Comparison of ENCODE assay signal across 22 cellular contexts in genomic region chr16:75588716-75589115, GRCh38. TPM values are rescaled to one million over a fixed set of nuclear protein-coding genes. Genes with fewer than 3 reads are reported as not detected.
"Had no signal": no experiment of that assay in that cellular context is flagged by ENCODE, and none has a peak within 500 bp of the region (broad histone marks: within the 10 kb centered on the region; RNA-seq: fewer than 3 reads in every experiment).

No MANE protein-coding gene starts in this region.

- H3K27me3 Mint-ChIP-seq: activated naive CD8-positive, alpha-beta T cell treated with anti-CD3 and anti-CD28 coated beads for 36 hours; stimulated activated naive CD8-positive, alpha-beta T cell treated with anti-CD3 and anti-CD28 coated beads, Interleukin-15, Interleukin-2, amounts not matched to agents 100 ng/mL and 50 ng/mL, for 24 hours; T-helper 17 cell had no signal

- H3K36me3 ChIP-seq: SJCRH30 had no signal

- H3K4me3 ChIP-seq: body of pancreas, lung, SJCRH30, skin epidermis had no signal

- H3K27ac ChIP-seq: body of pancreas, SJCRH30, VCaP had no signal

- H3K4me3 Mint-ChIP-seq: activated naive CD8-positive, alpha-beta T cell treated with anti-CD3 and anti-CD28 coated beads for 36 hours; activated T-helper 1 cell treated with anti-CD3 and anti-CD28 coated beads, Interleukin-12 subunit alpha, Interleukin-12 subunit beta, Interleukin-2, Interleukin-4 antibody, amounts not matched to agents 30 ng/mL and 10 ng/mL and 1 ng/mL, durations not matched to agents 14 hours and 24 hours and 36 hours; endodermal cell; natural killer cell; stimulated activated naive CD8-positive, alpha-beta T cell treated with anti-CD3 and anti-CD28 coated beads, Interleukin-15, Interleukin-2, amounts not matched to agents 100 ng/mL and 50 ng/mL, for 24 hours; T-helper 17 cell had no signal

- DNase-seq: activated CD4-positive, alpha-beta T cell treated with anti-CD3 and anti-CD28 coated beads for 1 hour; activated CD8-positive, alpha-beta memory T cell treated with anti-CD3 and anti-CD28 coated beads for 24 hours; activated CD8-positive, alpha-beta memory T cell treated with anti-CD3 and anti-CD28 coated beads, Interleukin-2, amount 50 U/mL, for 48 hours; activated naive CD4-positive, alpha-beta T cell; activated naive CD8-positive, alpha-beta T cell treated with anti-CD3 and anti-CD28 coated beads for 36 hours; body of pancreas; central memory CD4-positive, alpha-beta T cell; endodermal cell; natural killer cell; posterior cingulate gyrus; retina; SJCRH30; stimulated activated CD4-positive, alpha-beta T cell treated with anti-CD3 and anti-CD28 coated beads, Interleukin-15, amount 100 ng/mL, for 24 hours; stimulated activated CD4-positive, alpha-beta T cell treated with anti-CD3 and anti-CD28 coated beads, Interleukin-2, amount 100 ng/mL, for 48 hours; T-helper 17 cell had no signal

- H3K36me3 Mint-ChIP-seq: natural killer cell had no signal

- H3K9me3 ChIP-seq: body of pancreas, SJCRH30 had no signal

- H3K4me1 ChIP-seq: body of pancreas, SJCRH30 had no signal

- H3K27me3 ChIP-seq: body of pancreas, SJCRH30 had no signal

- ATAC-seq: natural killer cell, T-helper 17 cell had no signal

- H3K9me3 Mint-ChIP-seq: activated naive CD8-positive, alpha-beta T cell treated with anti-CD3 and anti-CD28 coated beads for 36 hours; activated T-helper 1 cell treated with anti-CD3 and anti-CD28 coated beads, Interleukin-12 subunit alpha, Interleukin-12 subunit beta, Interleukin-2, Interleukin-4 antibody, amounts not matched to agents 30 ng/mL and 10 ng/mL and 1 ng/mL, durations not matched to agents 14 hours and 24 hours and 36 hours; endodermal cell; natural killer cell; stimulated activated naive CD8-positive, alpha-beta T cell treated with anti-CD3 and anti-CD28 coated beads, Interleukin-15, Interleukin-2, amounts not matched to agents 100 ng/mL and 50 ng/mL, for 24 hours had no signal

- H3K27ac Mint-ChIP-seq: activated naive CD8-positive, alpha-beta T cell treated with anti-CD3 and anti-CD28 coated beads for 36 hours; activated T-helper 1 cell treated with anti-CD3 and anti-CD28 coated beads, Interleukin-12 subunit alpha, Interleukin-12 subunit beta, Interleukin-2, Interleukin-4 antibody, amounts not matched to agents 30 ng/mL and 10 ng/mL and 1 ng/mL, durations not matched to agents 14 hours and 24 hours and 36 hours; endodermal cell; natural killer cell; stimulated activated naive CD8-positive, alpha-beta T cell treated with anti-CD3 and anti-CD28 coated beads, Interleukin-15, Interleukin-2, amounts not matched to agents 100 ng/mL and 50 ng/mL, for 24 hours; T-helper 17 cell had no signal

RNA-seq across cellular contexts. Expression of gene CHST5, which starts 52.8 kb away (rescaled TPM):
- total RNA-seq: activated naive CD8-positive, alpha-beta T cell treated with anti-CD3 and anti-CD28 coated beads for 36 hours; activated T-helper 1 cell treated with anti-CD3 and anti-CD28 coated beads, Interleukin-12 subunit alpha, Interleukin-12 subunit beta, Interleukin-2, Interleukin-4 antibody, amounts not matched to agents 30 ng/mL and 10 ng/mL and 1 ng/mL, durations not matched to agents 14 hours and 24 hours and 36 hours; body of pancreas; epithelial cell of proximal tubule; natural killer cell; SJCRH30; urinary bladder had no signal
